Comparison of ENCODE assay signal across 8 cellular contexts in genomic region chr16:30585400-30586191, GRCh38. TPM values are rescaled to one million over a fixed set of nuclear protein-coding genes. Genes with fewer than 3 reads are reported as not detected.
DNase-seq lines count a peak whose midpoint lies in the region; ATAC-seq and TF ChIP-seq lines count a peak whose summit lies in the region.

TSS of gene ZNF785 (minus strand) at chr16:30585697. CDS start at chr16:30585611, 86 bp downstream.

- TF ChIP-seq CTCF in GM12873 (IDR thresholded peaks at IDR 0.05; ENCODE audit: insufficient read depth, low read depth, low read length, missing control alignments) (peak; percentile 20), hepatocyte (IDR thresholded peaks at IDR 0.05; ENCODE audit: poor library complexity) (no peak)

- H3K9me3 ChIP-seq in hepatocyte (ENCODE audit: low read depth) (no peaks in the 10 kb centered on the region), aorta (ENCODE audit: control insufficient read depth, low read length) (no peaks in the 10 kb centered on the region)

- H3K4me2 ChIP-seq in hepatocyte, result peak within 1 kb of the TSS; percentile 88

- no peaks in the 10 kb centered on the region for H4K20me1 ChIP-seq in hepatocyte (ENCODE audit: insufficient read depth, poor library complexity, severe bottlenecking)

- H3K9ac ChIP-seq in rectal smooth muscle tissue (ENCODE audit: low read length), result peak within 1 kb of the TSS; percentile 84

- peak within 1 kb of the TSS; percentile 63 for H2AFZ ChIP-seq in hepatocyte

- 5% methylated on average over 49 of the region's 50 CpGs for WGBS in hepatocyte (ENCODE audit: low lambda C conversion rate, missing lambda C conversion rate)
- WGBS in aorta, 2 donors, result 0 to 1% methylated on average over 50 of the region's 50 CpGs

- ATAC-seq in HG02798 (IDR thresholded peaks at IDR 0.05; ENCODE audit: poor library complexity, unreplicated experiment) (peak; percentile 95), aorta (ENCODE audit: low FRiP score) (peak; percentile 99)

- H3K27ac ChIP-seq in hepatocyte (peak within 1 kb of the TSS; percentile 88), rectal smooth muscle tissue (ENCODE audit: low read depth, low read length) (peak within 1 kb of the TSS; percentile 84), aorta (ENCODE audit: low read depth in 1 of 2, low read length in 2 of 2) (peak within 1 kb of the TSS in 1 of 2 donors; percentile 83)

- H3K4me1 ChIP-seq in hepatocyte (ENCODE audit: insufficient read depth) (peaks cover 7% of the 10 kb centered on the region), rectal smooth muscle tissue (ENCODE audit: control insufficient read depth, insufficient read depth, low read length) (peaks cover 4% of the 10 kb centered on the region), aorta (ENCODE audit: control insufficient read depth in 1 of 2, insufficient read depth in 2 of 2, low read length in 2 of 2) (peaks cover 0 to 3% of the 10 kb centered on the region in 2 donors)

- no peaks in the 10 kb centered on the region for H3K36me3 ChIP-seq in hepatocyte (replicated peaks; ENCODE audit: insufficient read depth, low read depth)
- H3K36me3 ChIP-seq in rectal smooth muscle tissue (ENCODE audit: control insufficient read depth, insufficient read depth, low read length), result peaks cover 4% of the 10 kb centered on the region
- peaks cover 0 to 5% of the 10 kb centered on the region in 2 donors for H3K36me3 ChIP-seq in aorta (ENCODE audit: control insufficient read depth in 1 of 2, insufficient read depth in 2 of 2, low read length in 1 of 2)

- DNase-seq in NCI-H1694 treated with DMSO at 0.1 percent for 48 hours (lab: John Stamatoyannopoulos, UW) (peak; percentile 98), T-helper 22 cell (ENCODE audit: low read depth) (peak; percentile 92), astrocyte of the hippocampus (ENCODE audit: low read depth, low spot score) (peak; percentile 99), hepatocyte (ENCODE audit: low spot score) (peak; percentile 97), aorta (peak; percentile 96 to 98)

- H3K4me3 ChIP-seq in hepatocyte (peak within 1 kb of the TSS; percentile 50), rectal smooth muscle tissue (ENCODE audit: low read length) (peak within 1 kb of the TSS; percentile 94), aorta (ENCODE audit: low read length in 2 of 2) (peak within 1 kb of the TSS; percentile 49 to 57)

- no peaks in the 10 kb centered on the region for H3K9me2 ChIP-seq in hepatocyte (replicated peaks; ENCODE audit: insufficient read depth)

- no peaks in the 10 kb centered on the region for H3K27me3 ChIP-seq in hepatocyte
- no peaks in the 10 kb centered on the region for H3K27me3 ChIP-seq in rectal smooth muscle tissue (ENCODE audit: control insufficient read depth, insufficient read depth, low read length)
- no peaks in the 10 kb centered on the region for H3K27me3 ChIP-seq in aorta (ENCODE audit: control insufficient read depth in 1 of 2, insufficient read depth in 2 of 2, low read length in 1 of 2)

- intact Hi-C loops in aorta (cut with DNase I), result loop anchor here (5.0 to 10.0 kb wide), 2 partner anchors 47 to 51 kb away; partner anchors contain the start of gene ZNF747 (in 1 of the 2)

- H3K79me2 ChIP-seq in hepatocyte, result peaks cover 42% of the 10 kb centered on the region

RNA-seq across cellular contexts. Expression of gene ZNF785, which starts in this region (rescaled TPM):
- 10.8 and 11.7 TPM in 2 replicates for total RNA-seq in hepatocyte
- 7.3 and 10.0 TPM in 2 replicates for polyA plus RNA-seq in hepatocyte
- 10 to 100 TPM in 1 of 2 donors, 1 to 10 TPM in 1; 8.5 to 21.8 TPM for total RNA-seq in aorta
- polyA plus RNA-seq in aorta, result 1 to 10 TPM; 3.1 to 8.6 TPM
